Comparison of ENCODE assay signal across 8 cellular contexts in the genomic region with DNA sequence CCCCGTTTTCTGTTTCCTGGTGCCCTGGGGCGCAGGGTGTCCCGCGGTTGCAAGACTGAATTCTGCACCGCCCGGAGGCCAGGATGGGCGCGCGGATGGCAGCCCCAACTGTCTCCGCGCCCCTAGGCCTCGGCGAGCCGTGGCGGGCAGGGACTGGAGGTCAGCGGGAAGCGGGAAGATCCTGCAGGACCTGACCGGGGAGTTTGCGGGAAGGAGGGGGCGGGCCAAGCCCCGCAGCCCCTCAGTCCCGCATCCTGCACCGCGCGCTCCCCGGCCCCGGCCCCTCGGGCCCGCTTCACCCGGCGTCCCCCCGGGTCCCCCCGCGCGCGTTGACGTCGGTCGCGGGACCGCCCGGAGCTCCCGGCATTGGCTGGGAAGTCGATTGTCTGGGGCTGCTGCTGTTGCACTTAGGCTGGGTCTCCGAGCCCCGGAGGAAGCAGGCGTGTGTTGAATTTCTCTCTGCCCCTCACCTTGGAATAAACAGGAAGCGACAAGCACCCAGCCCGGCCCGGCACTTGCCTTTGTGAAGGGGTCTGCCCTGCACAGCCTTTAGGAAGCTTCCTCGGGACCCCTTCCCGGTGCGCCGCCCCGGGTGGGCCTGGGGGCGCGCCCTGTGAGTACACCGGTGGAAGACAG. TPM values are rescaled to one million over a fixed set of nuclear protein-coding genes. Genes with fewer than 3 reads are reported as not detected.
A peak's percentile ranks its signal among the peaks of the same experiment; 100 is the strongest.
DNase-seq lines count a peak whose midpoint lies in the region; ATAC-seq and TF ChIP-seq lines count a peak whose summit lies in the region.

A gene (plus strand): TSS at position 385 of the 636 bp plus-strand sequence.

- H2AFZ ChIP-seq in GM23338 (peak within 1 kb of the TSS; percentile 98), OCI-LY3 (ENCODE audit: low read depth, low read length) (peak within 1 kb of the TSS; percentile 27; the same call in 1 of the 2 replicates)

- no peaks in the 10 kb centered on the region for H3K79me2 ChIP-seq in GM23338 (replicated peaks; ENCODE audit: insufficient read depth)
- no peaks in the 10 kb centered on the region for H3K79me2 ChIP-seq in OCI-LY3 (ENCODE audit: low read length)

- H3K27ac ChIP-seq in GM23338 (ENCODE audit: low read depth) = no peak within 1 kb of the TSS
- no peak within 1 kb of the TSS for H3K27ac ChIP-seq in OCI-LY3 (ENCODE audit: low read length)
- peak within 1 kb of the TSS; percentile 94 to 96 for H3K27ac ChIP-seq in right atrium auricular region
- H3K27ac ChIP-seq in psoas muscle = peak within 1 kb of the TSS; percentile 83

- H3K36me3 Mint-ChIP-seq in GM23338 (ENCODE audit: low read depth) = no peaks in the 10 kb centered on the region; the same call in 2 of the 3 replicates
- H3K36me3 Mint-ChIP-seq in activated naive CD8-positive, alpha-beta T cell = peaks cover 3% of the 10 kb centered on the region

- no peaks in the 10 kb centered on the region; the same call in 1 of the 2 replicates for H3F3A ChIP-seq in GM23338 (replicated peaks; ENCODE audit: low read depth)

- no peak within 1 kb of the TSS for H3K27ac Mint-ChIP-seq in GM23338
- peak within 1 kb of the TSS; percentile 65 for H3K27ac Mint-ChIP-seq in activated naive CD8-positive, alpha-beta T cell

- peaks cover 45% of the 10 kb centered on the region for H3K27me3 Mint-ChIP-seq in GM23338 (ENCODE audit: insufficient read depth, low read depth, poor library complexity)
- H3K27me3 Mint-ChIP-seq in activated naive CD8-positive, alpha-beta T cell = peaks cover 2% of the 10 kb centered on the region

- TF ChIP-seq CTCF in GM23338 (conservative IDR thresholded peaks at IDR 0.05; ENCODE audit: low read depth in 2 of 2) (no peak), OCI-LY3 (IDR thresholded peaks at IDR 0.05; ENCODE audit: low read depth, low read length) (no peak), right atrium auricular region (IDR thresholded peaks at IDR 0.05) (no peak), psoas muscle (IDR thresholded peaks at IDR 0.05) (no peak)

- peak within 1 kb of the TSS; percentile 43; the same call in 1 of the 2 replicates for H3K9ac ChIP-seq in OCI-LY3 (ENCODE audit: low read length)

- H3K4me1 ChIP-seq in GM23338 (ENCODE audit: insufficient read depth) (peaks cover 28% of the 10 kb centered on the region), OCI-LY3 (ENCODE audit: low read length) (peaks cover 9% of the 10 kb centered on the region), right atrium auricular region (peaks cover 0 to 55% of the 10 kb centered on the region in 2 donors), psoas muscle (peaks cover 58% of the 10 kb centered on the region)

- H3K4me3 Mint-ChIP-seq in GM23338 = peak within 1 kb of the TSS; percentile 70
- peak within 1 kb of the TSS; percentile 81 for H3K4me3 Mint-ChIP-seq in activated naive CD8-positive, alpha-beta T cell

- H3K4me3 ChIP-seq in GM23338 = peak within 1 kb of the TSS; percentile 74
- H3K4me3 ChIP-seq in OCI-LY3 (ENCODE audit: low read length) = peak within 1 kb of the TSS; percentile 85
- H3K4me3 ChIP-seq in right atrium auricular region = peak within 1 kb of the TSS; percentile 70 to 92
- H3K4me3 ChIP-seq in psoas muscle = peak within 1 kb of the TSS; percentile 92

- H3K4me2 ChIP-seq in GM23338 (peak within 1 kb of the TSS; percentile 97), OCI-LY3 (ENCODE audit: low read length) (peak within 1 kb of the TSS; percentile 76)

- H3K36me3 ChIP-seq in GM23338 (ENCODE audit: insufficient read depth) (no peaks in the 10 kb centered on the region; the same call in 1 of the 2 replicates), OCI-LY3 (replicated peaks; ENCODE audit: low read depth, low read length) (no peaks in the 10 kb centered on the region), right atrium auricular region (no peaks in the 10 kb centered on the region), psoas muscle (ENCODE audit: insufficient read depth in 1 of 2, low read depth in 1 of 2) (no peaks in the 10 kb centered on the region)

- peak; percentile 69 for DNase-seq in GM23338 (ENCODE audit: low spot score)
- peak; percentile 71 for DNase-seq in right atrium auricular region (ENCODE audit: low spot score)
- DNase-seq in psoas muscle = peak; percentile 58 to 71
- DNase-seq in NCI-H2107 (lab: John Stamatoyannopoulos, UW) = no peak
- no peak for DNase-seq in foreskin melanocyte

- peaks cover 2% of the 10 kb centered on the region; the same call in 1 of the 3 replicates for H3K9me3 Mint-ChIP-seq in GM23338
- H3K9me3 Mint-ChIP-seq in activated naive CD8-positive, alpha-beta T cell (ENCODE audit: low read depth) = no peaks in the 10 kb centered on the region

- WGBS in psoas muscle, 3 donors = 2 to 6% (median 3%) methylated on average over 34 to 58 of the region's 58 CpGs

- H4K20me1 ChIP-seq in GM23338 (replicated peaks; ENCODE audit: insufficient read depth) (no peaks in the 10 kb centered on the region), OCI-LY3 (ENCODE audit: insufficient read depth, low read length) (no peaks in the 10 kb centered on the region; the same call in 1 of the 2 replicates)

- H3K9me3 ChIP-seq in OCI-LY3 (ENCODE audit: insufficient read depth, low read length) = no peaks in the 10 kb centered on the region
- no peaks in the 10 kb centered on the region for H3K9me3 ChIP-seq in right atrium auricular region
- H3K9me3 ChIP-seq in psoas muscle = no peaks in the 10 kb centered on the region

- H3K9me2 ChIP-seq in GM23338 (ENCODE audit: insufficient read depth) = no peaks in the 10 kb centered on the region

- peaks cover 24% of the 10 kb centered on the region for H3K4me1 Mint-ChIP-seq in GM23338
- H3K4me1 Mint-ChIP-seq in activated naive CD8-positive, alpha-beta T cell (ENCODE audit: low read depth) = peaks cover 46% of the 10 kb centered on the region

- H3K27me3 ChIP-seq in GM23338 (ENCODE audit: insufficient read depth) (peaks cover 55% of the 10 kb centered on the region), OCI-LY3 (ENCODE audit: low read depth, low read length) (peaks cover 56% of the 10 kb centered on the region), right atrium auricular region (no peaks in the 10 kb centered on the region), psoas muscle (ENCODE audit: insufficient read depth in 3 of 3, low read length in 2 of 3) (no peaks in the 10 kb centered on the region)

- ATAC-seq in GM23338 = peak; percentile 28
- peak in 3 of 4 donors; percentile 10 to 35 (median 20) for ATAC-seq in psoas muscle
- no peak for ATAC-seq in GM18867 (IDR thresholded peaks at IDR 0.05; ENCODE audit: unreplicated experiment)

- intact Hi-C loops in psoas muscle (cut with DNase I) = loop anchor here (5.0 to 10.0 kb wide), 4 partner anchors 236 to 584 kb away; no protein-coding TSS in a partner anchor

TF ChIP-seq in GM23338, 12 proteins besides CTCF, POLR2A, EP300 and RAD21:
- TF ChIP-seq CREB1 (CRISPR knock-in tag; IDR thresholded peaks at IDR 0.05; ENCODE audit: low read depth) (peak; percentile 4; the same call in 1 of the 2 replicates), EZH2 (IDR thresholded peaks at IDR 0.05; ENCODE audit: low read depth, unreplicated experiment) (peak; percentile 55), ZNF114 (CRISPR knock-in tag; IDR thresholded peaks at IDR 0.05) (no peak)
TF ChIP-seq in GM23338: peak in this region for 2.

RNA-seq across cellular contexts. Expression of the gene that starts here (rescaled TPM):
- total RNA-seq in GM23338 (2014; rRNA removed; shearing (Covaris generic)) = 1.0 and 1.9 TPM in 2 replicates
- polyA plus RNA-seq in GM23338 (2016; fragmentation: Nextera tagmentation; extraction: Ambion mirVana) (0.17 and 0.73 TPM in 2 replicates), psoas muscle (1 to 10 TPM; 1.8 to 2.1 (median 2.0) TPM)
- total RNA-seq in right atrium auricular region (10 to 100 TPM; 33.1 to 41.2 TPM), psoas muscle (10 to 100 TPM in 1 of 4 donors, 1 to 10 TPM in 3; 3.8 to 13.9 (median 7.8) TPM)

Comparison
In these comparisons a context has a peak if more than half of its experiments do, and no peak if none do; other contexts are left out.
1. DNase-seq: peak in GM23338 (single experiment), right atrium auricular region (single experiment) and psoas muscle (2 of 2); none in NCI-H2107 (single experiment) and foreskin melanocyte (single experiment).
2. H3K27ac ChIP-seq: peak in right atrium auricular region (2 of 2) and psoas muscle (single experiment); none in GM23338 (single experiment) and OCI-LY3 (single experiment).
3. Peak in every context shown above with its lines, with median percentiles within 50 percentile points of each other: H3K4me3 ChIP-seq.